Comparison of ENCODE assay signal across 9 cellular contexts in genomic region chr3:177191108-177191779, GRCh38. TPM values are rescaled to one million over a fixed set of nuclear protein-coding genes. Genes with fewer than 3 reads are reported as not detected.
DNase-seq lines count a peak whose midpoint lies in the region; ATAC-seq and TF ChIP-seq lines count a peak whose summit lies in the region.
"Had no signal": no experiment of that assay in that cellular context is flagged by ENCODE, and none has a peak within 500 bp of the region (broad histone marks: within the 10 kb centered on the region; RNA-seq: fewer than 3 reads in every experiment).

No MANE protein-coding gene starts in this region.

- H4K20me1 ChIP-seq in neural progenitor cell (ENCODE audit: low read depth): peaks cover 90% of the 10 kb centered on the region

- H3K4me3 ChIP-seq in astrocyte of the cerebellum (ENCODE audit: low read depth, low read length): peak overlapping the region; percentile 0
- H3K4me3 ChIP-seq in neural progenitor cell: no peak overlapping the region

- H3K9ac ChIP-seq in neural progenitor cell: no peak overlapping the region

- H3K4me1 Mint-ChIP-seq in IgD-negative memory B cell (peaks cover 47 to 58% (median 52%) of the 10 kb centered on the region in 3 donors), neural progenitor cell (peaks cover 33% of the 10 kb centered on the region)

- H3K36me3 ChIP-seq in neural progenitor cell: no peaks in the 10 kb centered on the region

- peak overlapping the region; percentile 83 for H3K27ac ChIP-seq in neural progenitor cell

- H3K27ac Mint-ChIP-seq in IgD-negative memory B cell (peak overlapping the region; percentile 27 to 72 (median 45)), neural progenitor cell (peak overlapping the region; percentile 50)

- H3K4me3 Mint-ChIP-seq in IgD-negative memory B cell (peak overlapping the region in 3 of 4 donors; percentile 46 to 76 (median 48)), neural progenitor cell (no peak overlapping the region)

- H2AFZ ChIP-seq in neural progenitor cell (replicated peaks): no peak overlapping the region

- H3K27me3 ChIP-seq in neural progenitor cell: no peaks in the 10 kb centered on the region

- no peaks in the 10 kb centered on the region for H3K9me3 ChIP-seq in neural progenitor cell (ENCODE audit: low read depth)

- H3K36me3 Mint-ChIP-seq in IgD-negative memory B cell: peaks cover 10% of the 10 kb centered on the region
- H3K36me3 Mint-ChIP-seq in neural progenitor cell: peaks cover 49% of the 10 kb centered on the region

- H3K4me2 ChIP-seq in neural progenitor cell: peak overlapping the region; percentile 28

- DNase-seq in astrocyte of the cerebellum (ENCODE audit: low read depth) (no peak), neural progenitor cell (ENCODE audit: low spot score) (no peak), DMS 273 treated with DMSO at 0.1 percent for 48 hours (lab: John Stamatoyannopoulos, UW) (no peak), HuH-7 (ENCODE audit: low spot score) (no peak)
- DNase-seq in activated effector memory CD4-positive, alpha-beta T cell treated with Interleukin-2 at 50 U/mL for 16 hours: no peak
- no peak for DNase-seq in activated CD8-positive, alpha-beta memory T cell treated with anti-CD3 and anti-CD28 coated beads, Interleukin-2, amount 50 U/mL, for 4 hours
- DNase-seq: retina had no signal

- H3K79me2 ChIP-seq in neural progenitor cell (ENCODE audit: low read depth): peaks cover 100% of the 10 kb centered on the region

- peak; percentile 72 for ATAC-seq in GM18858 (IDR thresholded peaks at IDR 0.05; ENCODE audit: unreplicated experiment)

- H3K27me3 Mint-ChIP-seq in IgD-negative memory B cell (no peaks in the 10 kb centered on the region), neural progenitor cell (ENCODE audit: insufficient read depth, low read depth) (peaks cover 16% of the 10 kb centered on the region)

- H3K4me1 ChIP-seq in neural progenitor cell: peaks cover 33% of the 10 kb centered on the region

- TF ChIP-seq CTCF in astrocyte of the cerebellum (IDR thresholded peaks at IDR 0.05; ENCODE audit: low read depth, low read length, missing control alignments): no peak
- TF ChIP-seq CTCF in neural progenitor cell (IDR thresholded peaks at IDR 0.05): no peak

- in situ Hi-C loops in astrocyte of the cerebellum (cut with HindIII; ENCODE audit: low sequenced_read_pairs): loop anchor here (25.0 kb wide), 1 partner anchor 1146 kb away; no protein-coding TSS in a partner anchor

- H3K9me3 Mint-ChIP-seq in IgD-negative memory B cell (no peaks in the 10 kb centered on the region), neural progenitor cell (peaks cover 51% of the 10 kb centered on the region)

- peaks cover 16% of the 10 kb centered on the region for H3F3A ChIP-seq in neural progenitor cell (ENCODE audit: low read depth)

RNA-seq across cellular contexts. Expression of gene TBL1XR1, which starts 6.0 kb away (rescaled TPM):
- 23.6 TPM for polyA plus RNA-seq in IgD-negative memory B cell
- 186 and 275 TPM in 2 replicates for total RNA-seq in neural progenitor cell (ENCODE audit: low replicate concordance)
